In genomic region chr20:56805313-56805712, GRCh38 we compare ENCODE assay signal across 25 cellular contexts.
A peak's percentile ranks its signal among the peaks of the same experiment; 100 is the strongest.
DNase-seq lines count a peak whose midpoint lies in the region; ATAC-seq, FAIRE-seq and TF ChIP-seq lines count a peak whose summit lies in the region.
"Had no signal": no experiment of that assay in that cellular context is flagged by ENCODE, and none has a peak within 500 bp of the region (broad histone marks: within the 10 kb centered on the region; RNA-seq: fewer than 3 reads in every experiment).

No MANE protein-coding gene starts in this region.

- peak overlapping the region; percentile 23 for H3K23ac ChIP-seq in H9 (ENCODE audit: insufficient read length, low read depth, low read length)
- no peak overlapping the region for H3K23ac ChIP-seq in IMR-90 (ENCODE audit: low read depth, low read length)

- no peak for TF ChIP-seq EP300 in GM12878 (IDR thresholded peaks at IDR 0.05; ENCODE audit: borderline replicate concordance in 1 of 2, control insufficient read depth in 1 of 2, low read depth in 2 of 2, low read length in 2 of 2)

- SMC1A ChIA-PET in GM12878 (lab: Charles Lee; ENCODE audit: uncharacterized antibody, unreplicated experiment): no interaction called here

- H3K4me2 ChIP-seq in H9 (ENCODE audit: insufficient read depth, insufficient read length, low read length) (no peak overlapping the region), IMR-90 (ENCODE audit: low read depth, low read length) (no peak overlapping the region), GM12878 (ENCODE audit: control insufficient read depth, insufficient read depth) (no peak overlapping the region)
- H3K4me2 ChIP-seq: BLaER1 had no signal

- no peaks in the 10 kb centered on the region for H3K27me3 ChIP-seq in H9 (ENCODE audit: insufficient read depth, low read length)
- peaks cover 30% of the 10 kb centered on the region for H3K27me3 ChIP-seq in IMR-90 (ENCODE audit: control insufficient read depth, insufficient read depth, low read length)
- peaks cover 0 to 4% of the 10 kb centered on the region in 2 experiments; a peak in 2 of 4 replicates for H3K27me3 ChIP-seq in GM12878 (replicated peaks in 1 of 2; ENCODE audit: control insufficient read depth in 2 of 2, insufficient read depth in 2 of 2, low read length in 1 of 2)
- H3K27me3 ChIP-seq: BLaER1, Peyer's patch had no signal

- no peak overlapping the region for H3K4me3 Mint-ChIP-seq in H9
- H3K4me3 Mint-ChIP-seq: GM23338 had no signal

- H4K91ac ChIP-seq in H9 (ENCODE audit: insufficient read length, low read depth, low read length) (no peak overlapping the region), IMR-90 (ENCODE audit: insufficient read depth, low read depth, low read length) (no peak overlapping the region)

- dilution Hi-C loops in IMR-90 (cut with HindIII; ENCODE audit: low sequenced_read_pairs, unreplicated experiment): no loop called here

- H2AK9ac ChIP-seq in IMR-90 (replicated peaks; ENCODE audit: low read depth, low read length, poor library complexity): no peak overlapping the region

- H3K36me3 ChIP-seq in IMR-90 (ENCODE audit: control insufficient read depth, insufficient read depth, low read length) (no peaks in the 10 kb centered on the region), GM12878 (ENCODE audit: control insufficient read depth in 2 of 2, insufficient read depth in 2 of 2, low read length in 1 of 2) (no peaks in the 10 kb centered on the region), mesodermal cell (ENCODE audit: control insufficient read depth, insufficient read depth, low read length) (no peaks in the 10 kb centered on the region)
- H3K36me3 ChIP-seq: BLaER1, Peyer's patch had no signal

- H3K4ac ChIP-seq in H9 (ENCODE audit: low read depth, low read length) (no peak overlapping the region), IMR-90 (ENCODE audit: low read depth, low read length) (no peak overlapping the region)

- H3K9me3 Mint-ChIP-seq in H9: no peaks in the 10 kb centered on the region
- H3K9me3 Mint-ChIP-seq: GM23338 had no signal

- H3K56ac ChIP-seq in H9 (ENCODE audit: insufficient read length, low read depth, low read length) (no peak overlapping the region), IMR-90 (ENCODE audit: extremely low read depth, insufficient read depth, low read length) (no peak overlapping the region)

- H2AK5ac ChIP-seq in H9 (ENCODE audit: insufficient read length, low read length): peak overlapping the region; percentile 2
- H2AK5ac ChIP-seq in IMR-90 (ENCODE audit: low read depth, low read length): peak overlapping the region; percentile 47; the same call in 1 of the 2 replicates

- no peaks in the 10 kb centered on the region for H3K36me3 Mint-ChIP-seq in H9 (ENCODE audit: insufficient read depth in 1 of 3, low read depth in 3 of 3)
- H3K36me3 Mint-ChIP-seq: CD4-positive, CD25-positive, alpha-beta regulatory T cell had no signal

- H3K4me1 Mint-ChIP-seq in H9: peaks cover 28 to 38% of the 10 kb centered on the region in 2 experiments
- H3K4me1 Mint-ChIP-seq: CD4-positive, CD25-positive, alpha-beta regulatory T cell had no signal

- 100% methylated on average over 1 of the region's 4 CpGs for WGBS in H9 (ENCODE audit: extremely low coverage, insufficient read length, low lambda C conversion rate)
- WGBS in IMR-90 (ENCODE audit: extremely low coverage in 2 of 2, insufficient read length in 1 of 2), 2 experiments: 100% methylated on average over 2 of the region's 4 CpGs; no CpG with 5 or more reads in 1 of the 2 experiments
- 67% methylated on average over 3 of the region's 4 CpGs for WGBS in GM12878 (ENCODE audit: insufficient coverage, insufficient replicate concordance, low lambda C conversion rate, missing lambda C conversion rate)
- WGBS in mesodermal cell (ENCODE audit: insufficient coverage in 2 of 2), 2 experiments: 63% methylated on average over 3 of the region's 4 CpGs; no CpG with 5 or more reads in 1 of the 2 experiments

- no peak overlapping the region for H2BK20ac ChIP-seq in H9 (ENCODE audit: low read depth, low read length, poor library complexity, severe bottlenecking)
- no peak overlapping the region for H2BK20ac ChIP-seq in IMR-90 (ENCODE audit: low read depth, low read length)

- H3K4me1 ChIP-seq in H9 (ENCODE audit: insufficient read depth, low read length): peaks cover 2% of the 10 kb centered on the region; the same call in 1 of the 2 replicates
- peaks cover 2% of the 10 kb centered on the region; the same call in 1 of the 2 replicates for H3K4me1 ChIP-seq in IMR-90 (ENCODE audit: control insufficient read depth, insufficient read depth, low read length)
- H3K4me1 ChIP-seq in GM12878 (ENCODE audit: control insufficient read depth, insufficient read depth, low read length): no peaks in the 10 kb centered on the region
- peaks cover 2% of the 10 kb centered on the region for H3K4me1 ChIP-seq in mesodermal cell (ENCODE audit: control insufficient read depth, insufficient read depth, low read length, poor library complexity, severe bottlenecking)
- H3K4me1 ChIP-seq: Peyer's patch had no signal

- H4K8ac ChIP-seq in H9 (replicated peaks; ENCODE audit: insufficient read length, low read depth, low read length): no peak overlapping the region
- H4K8ac ChIP-seq in IMR-90 (ENCODE audit: low read depth in 2 of 2, low read length in 2 of 2): no peak overlapping the region

- H3K79me2 ChIP-seq in H9 (ENCODE audit: insufficient read depth, low read length) (no peaks in the 10 kb centered on the region), GM12878 (ENCODE audit: control insufficient read depth, insufficient read depth, low read length) (no peaks in the 10 kb centered on the region)

- peak overlapping the region; percentile 31 for H3K18ac ChIP-seq in H9 (ENCODE audit: insufficient read length, low read depth, low read length)
- no peak overlapping the region for H3K18ac ChIP-seq in IMR-90 (ENCODE audit: low read depth, low read length)

- BruUV-seq in IMR-90 (replicated peaks; lab: Mats Ljungman, UMichigan): no TSS peak
- BruUV-seq in GM12878 (replicated peaks; lab: Mats Ljungman, UMichigan): no TSS peak

- H2BK5ac ChIP-seq in H9 (ENCODE audit: insufficient read length, low read length) (no peak overlapping the region), IMR-90 (ENCODE audit: low read depth, low read length, poor library complexity, severe bottlenecking) (peak overlapping the region; percentile 46)

- no peak overlapping the region for H2BK15ac ChIP-seq in H9 (ENCODE audit: low read depth, low read length)
- no peak overlapping the region for H2BK15ac ChIP-seq in IMR-90 (ENCODE audit: low read depth, low read length)

- no peak for FAIRE-seq in GM12878 (lab: Jason Lieb, UNC)

- no peaks in the 10 kb centered on the region for H3K9me1 ChIP-seq in IMR-90 (ENCODE audit: insufficient read depth, low read length)

- H3K9me3 ChIP-seq in H9 (ENCODE audit: control insufficient read depth, low read depth, low read length) (no peaks in the 10 kb centered on the region), IMR-90 (ENCODE audit: control insufficient read depth, insufficient read depth, low read length) (0 out of 2 replicates have a peak, but pooled peaks cover 4% of the 10 kb centered on the region), GM12878 (replicated peaks; ENCODE audit: control insufficient read depth, insufficient read depth, low read length) (no peaks in the 10 kb centered on the region), mesodermal cell (ENCODE audit: control insufficient read depth, low read length) (no peaks in the 10 kb centered on the region)
- H3K9me3 ChIP-seq: BLaER1, Peyer's patch had no signal

- H3K79me1 ChIP-seq in H9 (ENCODE audit: insufficient read depth, low read depth, low read length, poor library complexity, severe bottlenecking) (no peaks in the 10 kb centered on the region), IMR-90 (ENCODE audit: low read depth in 1 of 2, low read length in 2 of 2) (no peaks in the 10 kb centered on the region)

- H3K4me3 ChIP-seq in IMR-90 (ENCODE audit: insufficient read depth, low read depth, low read length): no peak overlapping the region
- no peak overlapping the region for H3K4me3 ChIP-seq in GM12878
- no peak overlapping the region for H3K4me3 ChIP-seq in mesodermal cell (ENCODE audit: extremely low read depth, insufficient read depth, low read length, poor library complexity, severe bottlenecking)
- H3K4me3 ChIP-seq: BLaER1, GM23338, Peyer's patch, SK-N-MC had no signal

- TF ChIP-seq RAD21 in IMR-90 (IDR thresholded peaks at IDR 0.05; ENCODE audit: low read length) (no peak), GM12878 (IDR thresholded peaks at IDR 0.05; ENCODE audit: insufficient read depth, low read depth, low read length) (no peak)

- no peaks in the 10 kb centered on the region for H3K23me2 ChIP-seq in H9 (ENCODE audit: insufficient read length, low read depth, low read length, poor library complexity, severe bottlenecking)

- intact Hi-C loops in IMR-90 (cut with micrococcal nuclease) (no loop called here), GM12878 (cut with micrococcal nuclease; ENCODE audit: unreplicated experiment) (no loop called here), posterior cingulate gyrus (cut with DNase I) (no loop called here)

- H4K5ac ChIP-seq in H9 (ENCODE audit: insufficient read length, low read depth, low read length): peak overlapping the region; percentile 28
- no peak overlapping the region for H4K5ac ChIP-seq in IMR-90 (ENCODE audit: low read depth, low read length)

- H3K14ac ChIP-seq in H9 (ENCODE audit: insufficient read depth, low read length) (peak overlapping the region; percentile 6), IMR-90 (replicated peaks; ENCODE audit: low read depth, low read length) (no peak overlapping the region)

- CTCF ChIA-PET in IMR-90 (lab: Yijun Ruan, JAX) (no interaction called here), GM12878 (lab: Yijun Ruan, JAX) (no interaction called here)

- in situ Hi-C loops in IMR-90 (cut with MboI; ENCODE audit: low sequenced_read_pairs): no loop called here
- in situ Hi-C loops in GM12878 (cut with MboI): no loop called here

- H3K9ac ChIP-seq in H9 (ENCODE audit: extremely low read depth, insufficient read length, low read length) (no peak overlapping the region), IMR-90 (ENCODE audit: low read depth, low read length) (no peak overlapping the region), GM12878 (ENCODE audit: control insufficient read depth, insufficient read depth, low read length) (no peak overlapping the region)
- H3K9ac ChIP-seq: BLaER1 had no signal

- H2BK120ac ChIP-seq in H9 (ENCODE audit: low read depth, low read length, poor library complexity, severe bottlenecking) (no peak overlapping the region), IMR-90 (ENCODE audit: low read depth, low read length) (no peak overlapping the region)

- H3K27ac ChIP-seq in H9 (ENCODE audit: insufficient read length, low read depth, low read length) (peak overlapping the region; percentile 3), IMR-90 (ENCODE audit: insufficient read depth, low read length) (no peak overlapping the region), GM12878 (ENCODE audit: control insufficient read depth, insufficient read depth) (no peak overlapping the region), mesodermal cell (ENCODE audit: low read depth, low read length, severe bottlenecking) (peak overlapping the region; percentile 72)
- H3K27ac ChIP-seq: BLaER1, Peyer's patch, SK-N-MC had no signal

- H4K20me1 ChIP-seq in H9 (ENCODE audit: control insufficient read depth, insufficient read depth, insufficient read length) (no peaks in the 10 kb centered on the region), IMR-90 (ENCODE audit: insufficient read depth, low read length) (no peaks in the 10 kb centered on the region), GM12878 (ENCODE audit: control insufficient read depth, insufficient read depth) (no peaks in the 10 kb centered on the region)
- H4K20me1 ChIP-seq: BLaER1 had no signal

- ATAC-seq in IMR-90 (ENCODE audit: low read depth) (no peak), GM12878 (no peak), GM21515 (IDR thresholded peaks at IDR 0.05; ENCODE audit: unreplicated experiment) (no peak)

- no peak overlapping the region for H3K27ac Mint-ChIP-seq in H9
- H3K27ac Mint-ChIP-seq: GM23338 had no signal

- no peak overlapping the region for H2AFZ ChIP-seq in H9 (ENCODE audit: low read length)
- H2AFZ ChIP-seq in IMR-90 (replicated peaks; ENCODE audit: low read length, poor library complexity): no peak overlapping the region
- no peak overlapping the region for H2AFZ ChIP-seq in GM12878 (ENCODE audit: control insufficient read depth, low read depth, low read length)
- H2AFZ ChIP-seq: GM23338 had no signal

- POLR2A ChIA-PET in IMR-90 (lab: Charles Lee; ENCODE audit: unreplicated experiment) (no interaction called here), GM12878 (lab: Charles Lee) (no interaction called here)

- H3K27me3 Mint-ChIP-seq in H9 (ENCODE audit: low read depth): peaks cover 7% of the 10 kb centered on the region

- H3T11ph ChIP-seq in H9 (ENCODE audit: low read length): no peak overlapping the region

- no peak overlapping the region for H2BK12ac ChIP-seq in H9 (ENCODE audit: insufficient read length, low read depth, low read length)

- TF ChIP-seq POLR2A in IMR-90 (IDR thresholded peaks at IDR 0.05; ENCODE audit: low read depth, low read length): no peak
- TF ChIP-seq POLR2A in GM12878 (IDR thresholded peaks at IDR 0.05; ENCODE audit: low read depth, low read length): no peak

- DNase-seq in H9 (no peak), IMR-90 (no peak), GM12878 (ENCODE audit: low read depth, low spot score) (no peak), posterior cingulate gyrus (no peak), nucleus accumbens (lab: John Stamatoyannopoulos, UW) (no peak), NOMO-1 treated with DMSO at 0.1 percent for 48 hours (lab: John Stamatoyannopoulos, UW; ENCODE audit: unreplicated experiment) (no peak)
- DNase-seq: CD4-positive, CD25-positive, alpha-beta regulatory T cell; DMS153; HCEC 1CT; NCI-H1092; NCI-H1417 treated with DMSO at 0.1 percent for 48 hours; NCI-H1694 treated with DMSO at 0.1 percent for 48 hours; NCI-H2081 treated with DMSO at 0.1 percent for 48 hours; NCI-H2171 treated with DMSO at 0.1 percent for 48 hours; NCI-H345; NCI-H524; NCI-H774; NK-92 treated with Interleukin-12 subunit alpha and Interleukin-12 subunit beta, amount 100 ng/mL, for 24 hours; Peyer's patch; SIG-M5 had no signal

- TF ChIP-seq CTCF in H9 (conservative IDR thresholded peaks at IDR 0.05) (no peak), IMR-90 (conservative IDR thresholded peaks at IDR 0.05; ENCODE audit: low read depth, low read length) (no peak), GM12878 (IDR thresholded peaks at IDR 0.05 in 2 of 3, conservative IDR thresholded peaks at IDR 0.05 in 1 of 3; ENCODE audit: control insufficient read depth in 2 of 3, extremely low read depth in 1 of 3, insufficient read depth in 1 of 3, low read depth in 3 of 3, low read length in 3 of 3) (no peak)

- RAD21 ChIA-PET in GM12878 (lab: Charles Lee; ENCODE audit: unreplicated experiment): no interaction called here

Comparison
In these comparisons a context has a peak if more than half of its experiments do, and no peak if none do; other contexts are left out.
1. H3K27ac ChIP-seq: peak in H9 (single experiment) and mesodermal cell (single experiment); none in IMR-90 (single experiment) and GM12878 (single experiment).